Comparison of ENCODE assay signal across 8 cellular contexts in genomic region chr14:21039585-21040369, GRCh38. TPM values are rescaled to one million over a fixed set of nuclear protein-coding genes. Genes with fewer than 3 reads are reported as not detected.
A peak's percentile ranks its signal among the peaks of the same experiment; 100 is the strongest.
DNase-seq lines count a peak whose midpoint lies in the region; ATAC-seq and TF ChIP-seq lines count a peak whose summit lies in the region.

No MANE protein-coding gene starts in this region.

- H3K4me1 Mint-ChIP-seq in natural killer cell (no peaks in the 10 kb centered on the region), nephron progenitor cell (peaks cover 71% of the 10 kb centered on the region)
- peaks cover 0 to 5% of the 10 kb centered on the region in 2 donors for H3K4me1 Mint-ChIP-seq in natural killer cell treated with Interleukin-12 subunit alpha and Interleukin-12 subunit beta and Interleukin-15 and Interleukin-18, amount 100 ng/mL, for 72 hours (ENCODE audit: low read depth in 2 of 2)

- H3K27me3 Mint-ChIP-seq in natural killer cell (ENCODE audit: low read depth in 2 of 2) (peaks cover 34 to 36% of the 10 kb centered on the region in 2 donors), nephron progenitor cell (ENCODE audit: low read depth, poor library complexity) (peaks cover 21% of the 10 kb centered on the region)
- H3K27me3 Mint-ChIP-seq in natural killer cell treated with Interleukin-12 subunit alpha and Interleukin-12 subunit beta and Interleukin-15 and Interleukin-18, amount 100 ng/mL, for 72 hours = peaks cover 24 to 32% of the 10 kb centered on the region in 2 donors

- H3K27me3 ChIP-seq in WERI-Rb-1 (ENCODE audit: insufficient read depth, low read depth, severe bottlenecking) = no peaks in the 10 kb centered on the region

- no peak overlapping the region for H3K27ac Mint-ChIP-seq in natural killer cell
- no peak overlapping the region for H3K27ac Mint-ChIP-seq in natural killer cell treated with Interleukin-12 subunit alpha and Interleukin-12 subunit beta and Interleukin-15 and Interleukin-18, amount 100 ng/mL, for 72 hours
- H3K27ac Mint-ChIP-seq in nephron progenitor cell = peak overlapping the region; percentile 75

- H3K9me3 ChIP-seq in WERI-Rb-1 (ENCODE audit: severe bottlenecking) = no peaks in the 10 kb centered on the region

- DNase-seq in natural killer cell = no peak
- no peak for DNase-seq in natural killer cell treated with Interleukin-12 subunit alpha and Interleukin-12 subunit beta and Interleukin-15 and Interleukin-18, amount 100 ng/mL, for 72 hours (ENCODE audit: low spot score)
- DNase-seq in NCI-H1092 treated with DMSO at 0.1 percent for 48 hours (lab: John Stamatoyannopoulos, UW) = peak; percentile 54
- DNase-seq in WERI-Rb-1 = peak; percentile 63
- peak; percentile 84 for DNase-seq in fibroblast of the aortic adventitia (ENCODE audit: low read depth)
- peak; percentile 30 for DNase-seq in nephron progenitor cell
- DNase-seq in NCI-H1048 (lab: John Stamatoyannopoulos, UW) = no peak
- no peak for DNase-seq in activated effector memory CD4-positive, alpha-beta T cell treated with Interleukin-2 at 50 U/mL for 16 hours

- no peak for TF ChIP-seq CTCF in natural killer cell (IDR thresholded peaks at IDR 0.05)
- peak; percentile 67 for TF ChIP-seq CTCF in WERI-Rb-1 (IDR thresholded peaks at IDR 0.05; ENCODE audit: low read depth, low read length)
- TF ChIP-seq CTCF in fibroblast of the aortic adventitia (IDR thresholded peaks at IDR 0.05; ENCODE audit: insufficient read depth, low read length) = peak; percentile 70
- TF ChIP-seq CTCF in nephron progenitor cell (IDR thresholded peaks at IDR 0.05) = peak; percentile 48

- ATAC-seq in natural killer cell = peak in 2 of 3 donors; percentile 47 to 57
- ATAC-seq in natural killer cell treated with Interleukin-12 subunit alpha and Interleukin-12 subunit beta and Interleukin-15 and Interleukin-18, amount 100 ng/mL, for 72 hours = no peak

- H3K36me3 ChIP-seq in WERI-Rb-1 = no peaks in the 10 kb centered on the region

- H3K27ac ChIP-seq in WERI-Rb-1 = peak overlapping the region; percentile 51

- intact Hi-C loops in natural killer cell (cut with micrococcal nuclease) = loop anchor here (1.0 kb wide), 1 partner anchor 25 kb away; no protein-coding TSS in a partner anchor

- H3K9me3 Mint-ChIP-seq in natural killer cell (no peaks in the 10 kb centered on the region), nephron progenitor cell (no peaks in the 10 kb centered on the region)
- H3K9me3 Mint-ChIP-seq in natural killer cell treated with Interleukin-12 subunit alpha and Interleukin-12 subunit beta and Interleukin-15 and Interleukin-18, amount 100 ng/mL, for 72 hours = no peaks in the 10 kb centered on the region

- H3K36me3 Mint-ChIP-seq in natural killer cell (no peaks in the 10 kb centered on the region), nephron progenitor cell (ENCODE audit: low read depth) (no peaks in the 10 kb centered on the region)
- no peaks in the 10 kb centered on the region for H3K36me3 Mint-ChIP-seq in natural killer cell treated with Interleukin-12 subunit alpha and Interleukin-12 subunit beta and Interleukin-15 and Interleukin-18, amount 100 ng/mL, for 72 hours

- no peak overlapping the region for H3K4me3 Mint-ChIP-seq in natural killer cell
- H3K4me3 Mint-ChIP-seq in natural killer cell treated with Interleukin-12 subunit alpha and Interleukin-12 subunit beta and Interleukin-15 and Interleukin-18, amount 100 ng/mL, for 72 hours = no peak overlapping the region
- peak overlapping the region; percentile 33 for H3K4me3 Mint-ChIP-seq in nephron progenitor cell

- no peak overlapping the region for H3K4me3 ChIP-seq in WERI-Rb-1 (ENCODE audit: low read depth, low read length)
- H3K4me3 ChIP-seq in fibroblast of the aortic adventitia (ENCODE audit: low read depth, low read length) = no peak overlapping the region

RNA-seq across cellular contexts. Expression of gene RNASE7, which starts 2.4 kb away (rescaled TPM):
- total RNA-seq in natural killer cell = not detected
- not detected for total RNA-seq in natural killer cell treated with Interleukin-12 subunit alpha and Interleukin-12 subunit beta and Interleukin-15 and Interleukin-18, amount 100 ng/mL, for 72 hours
- not detected in 2 replicates for total RNA-seq in fibroblast of the aortic adventitia (ENCODE audit: low replicate concordance)

RNA-seq across cellular contexts. Expression of gene RNASE13, which starts 5.2 kb away (rescaled TPM):
- not detected for total RNA-seq in natural killer cell
- not detected for total RNA-seq in natural killer cell treated with Interleukin-12 subunit alpha and Interleukin-12 subunit beta and Interleukin-15 and Interleukin-18, amount 100 ng/mL, for 72 hours
- not detected in 2 replicates for total RNA-seq in fibroblast of the aortic adventitia (ENCODE audit: low replicate concordance)

RNA-seq across cellular contexts. Expression of gene TPPP2, which starts 9.8 kb away (rescaled TPM):
- total RNA-seq in natural killer cell (not detected), fibroblast of the aortic adventitia (ENCODE audit: low replicate concordance) (not detected in 2 replicates)
- not detected for total RNA-seq in natural killer cell treated with Interleukin-12 subunit alpha and Interleukin-12 subunit beta and Interleukin-15 and Interleukin-18, amount 100 ng/mL, for 72 hours

RNA-seq across cellular contexts. Expression of gene NDRG2, which starts 14.9 kb away (rescaled TPM):
- total RNA-seq in natural killer cell (10 to 100 TPM; 11.2 to 14.6 (median 13.6) TPM), fibroblast of the aortic adventitia (ENCODE audit: low replicate concordance) (1.8 and 10.5 TPM in 2 replicates)
- 1 to 10 TPM; 1.9 to 3.1 TPM for total RNA-seq in natural killer cell treated with Interleukin-12 subunit alpha and Interleukin-12 subunit beta and Interleukin-15 and Interleukin-18, amount 100 ng/mL, for 72 hours

RNA-seq across cellular contexts. Expression of gene RNASE8, which starts 17.8 kb away (rescaled TPM):
- total RNA-seq in natural killer cell (not detected), fibroblast of the aortic adventitia (ENCODE audit: low replicate concordance) (not detected in 2 replicates)
- total RNA-seq in natural killer cell treated with Interleukin-12 subunit alpha and Interleukin-12 subunit beta and Interleukin-15 and Interleukin-18, amount 100 ng/mL, for 72 hours = not detected

Comparison
In these comparisons a context has a peak if more than half of its experiments do, and no peak if none do; other contexts are left out.
1. ATAC-seq: peak in natural killer cell (2 of 3); none in natural killer cell treated with Interleukin-12 subunit alpha and Interleukin-12 subunit beta and Interleukin-15 and Interleukin-18, amount 100 ng/mL, for 72 hours (0 of 2).
2. DNase-seq: peak in NCI-H1092 treated with DMSO at 0.1 percent for 48 hours (single experiment), WERI-Rb-1 (single experiment), fibroblast of the aortic adventitia (single experiment) and nephron progenitor cell (single experiment); none in natural killer cell (single experiment), natural killer cell treated with Interleukin-12 subunit alpha and Interleukin-12 subunit beta and Interleukin-15 and Interleukin-18, amount 100 ng/mL, for 72 hours (single experiment), NCI-H1048 (single experiment) and activated effector memory CD4-positive, alpha-beta T cell treated with Interleukin-2 at 50 U/mL for 16 hours (single experiment).